8 cellular contexts compared by ENCODE assay signal in genomic region chr16:50368410-50369132, GRCh38. TPM values are rescaled to one million over a fixed set of nuclear protein-coding genes. Genes with fewer than 3 reads are reported as not detected.
DNase-seq lines count a peak whose midpoint lies in the region; ATAC-seq and TF ChIP-seq lines count a peak whose summit lies in the region.

BRD7 (minus strand) TSS chr16:50368988; CDS start chr16:50368774, 214 bp downstream.

- no peaks in the 10 kb centered on the region for H3K27me3 Mint-ChIP-seq in CD8-positive, alpha-beta T cell (ENCODE audit: low read depth)
- H3K27me3 Mint-ChIP-seq in osteocyte (ENCODE audit: unreplicated experiment): peaks cover 3% of the 10 kb centered on the region

- no peaks in the 10 kb centered on the region for H3K9me3 ChIP-seq in CD8-positive, alpha-beta T cell (ENCODE audit: low read length)
- H3K9me3 ChIP-seq in SJSA1 (replicated peaks): no peaks in the 10 kb centered on the region
- H3K9me3 ChIP-seq in thoracic aorta: no peaks in the 10 kb centered on the region

- H3K4me1 ChIP-seq in CD8-positive, alpha-beta T cell (ENCODE audit: insufficient read depth, low read length): peaks cover 41% of the 10 kb centered on the region
- H3K4me1 ChIP-seq in SJSA1 (replicated peaks) (peaks cover 13% of the 10 kb centered on the region), thoracic aorta (ENCODE audit: control insufficient read depth in 1 of 2, low read depth in 2 of 2) (peaks cover 32 to 57% of the 10 kb centered on the region in 2 donors)

- peak; percentile 60 to 88 (median 67) for DNase-seq in CD8-positive, alpha-beta T cell
- DNase-seq in SJSA1 (ENCODE audit: low read depth in 1 of 2, low spot score in 2 of 2) (peak in 1 of 2 experiments; percentile 53), glomerular visceral epithelial cell (ENCODE audit: extremely low spot score) (peak; percentile 68), osteocyte (ENCODE audit: extremely low spot score, unreplicated experiment) (peak; percentile 90), thoracic aorta (ENCODE audit: low spot score) (no peak)
- peak; percentile 63 for DNase-seq in activated gamma-delta T cell treated with anti-CD3 and anti-CD28 coated beads, Interleukin-2, amount 50 U/mL, for 16 hours (ENCODE audit: low read depth)

- no peaks in the 10 kb centered on the region for H3K36me3 ChIP-seq in CD8-positive, alpha-beta T cell (ENCODE audit: insufficient read depth, low read length)
- H3K36me3 ChIP-seq in SJSA1: peaks cover 47% of the 10 kb centered on the region
- H3K36me3 ChIP-seq in thoracic aorta: no peaks in the 10 kb centered on the region

- H3K36me3 Mint-ChIP-seq in CD8-positive, alpha-beta T cell: peaks cover 35% of the 10 kb centered on the region
- H3K36me3 Mint-ChIP-seq in osteocyte (ENCODE audit: unreplicated experiment): peaks cover 20% of the 10 kb centered on the region

- intact Hi-C loops in CD8-positive, alpha-beta T cell (cut with DNase I, micrococcal nuclease): loop anchor here (1.0 to 5.0 kb wide), 12 partner anchors 41 to 439 kb away; partner anchors contain the start of genes ADCY7 (in 1 of the 2), CNEP1R1 (in 1 of the 2), CYLD (in 1 of the 2) and HEATR3 (in 1 of the 2)

- H3K27me3 ChIP-seq in CD8-positive, alpha-beta T cell (ENCODE audit: insufficient read depth, low read length): no peaks in the 10 kb centered on the region
- H3K27me3 ChIP-seq in SJSA1 (replicated peaks) (no peaks in the 10 kb centered on the region), thoracic aorta (replicated peaks; ENCODE audit: insufficient read depth) (no peaks in the 10 kb centered on the region)

- POLR2A ChIA-PET in CD8-positive, alpha-beta T cell (lab: Charles Lee): interaction anchor here (0.6 to 1.4 kb wide), 5 partner anchors 9 to 406 kb away, joined by 3 to 5 read pairs (median 3); partner anchors contain the start of gene CYLD

- peak within 1 kb of the TSS; percentile 85 for H3K4me3 Mint-ChIP-seq in CD8-positive, alpha-beta T cell
- H3K4me3 Mint-ChIP-seq in osteocyte (ENCODE audit: unreplicated experiment): peak within 1 kb of the TSS; percentile 94

- no peaks in the 10 kb centered on the region for H3K9me3 Mint-ChIP-seq in CD8-positive, alpha-beta T cell
- H3K9me3 Mint-ChIP-seq in osteocyte (ENCODE audit: unreplicated experiment): no peaks in the 10 kb centered on the region

- TF ChIP-seq CTCF in CD8-positive, alpha-beta T cell (IDR thresholded peaks at IDR 0.05): no peak
- TF ChIP-seq CTCF in osteocyte (IDR thresholded peaks at IDR 0.05) (peak; percentile 58), thoracic aorta (IDR thresholded peaks at IDR 0.05) (peak; percentile 32)

- H3K4me1 Mint-ChIP-seq in CD8-positive, alpha-beta T cell (ENCODE audit: low read depth): peaks cover 52% of the 10 kb centered on the region
- H3K4me1 Mint-ChIP-seq in osteocyte (ENCODE audit: unreplicated experiment): peaks cover 28% of the 10 kb centered on the region

- H3K27ac ChIP-seq in CD8-positive, alpha-beta T cell (ENCODE audit: low read depth, low read length): peak within 1 kb of the TSS; percentile 56
- H3K27ac ChIP-seq in SJSA1 (peak within 1 kb of the TSS; percentile 68), thoracic aorta (peak within 1 kb of the TSS; percentile 65 to 77)

- CTCF ChIA-PET in CD8-positive, alpha-beta T cell (lab: Charles Lee): interaction anchor here (0.7 to 4.0 kb wide), 9 partner anchors 9 to 436 kb away, joined by 3 to 24 read pairs (median 7); no protein-coding TSS in a partner anchor

- peak within 1 kb of the TSS; percentile 95 for H3K27ac Mint-ChIP-seq in CD8-positive, alpha-beta T cell
- H3K27ac Mint-ChIP-seq in osteocyte (ENCODE audit: unreplicated experiment): peak within 1 kb of the TSS; percentile 82

- peak; percentile 94 for ATAC-seq in CD8-positive, alpha-beta T cell
- ATAC-seq in GM19351 (IDR thresholded peaks at IDR 0.05; ENCODE audit: unreplicated experiment): peak; percentile 73
- peak; percentile 53 for ATAC-seq in HG03469 (IDR thresholded peaks at IDR 0.05; ENCODE audit: unreplicated experiment)
- ATAC-seq in thoracic aorta (ENCODE audit: insufficient number of reproducible peaks, low FRiP score, low read depth): peak; percentile 59

- peak within 1 kb of the TSS; percentile 60 for H3K4me3 ChIP-seq in CD8-positive, alpha-beta T cell (ENCODE audit: low read depth, low read length)
- H3K4me3 ChIP-seq in SJSA1 (peak within 1 kb of the TSS; percentile 97), thoracic aorta (peak within 1 kb of the TSS; percentile 98)

RNA-seq across cellular contexts. Expression of gene BRD7, which starts in this region (rescaled TPM):
- total RNA-seq in CD8-positive, alpha-beta T cell: 100 to 1,000 TPM; 113 to 117 TPM
- 74.5 and 125 TPM in 2 replicates for total RNA-seq in SJSA1 (2014; rRNA removed; shearing (Covaris generic))
- 58.4 and 72.3 TPM in 2 replicates for total RNA-seq in osteocyte
- 10 to 100 TPM; 56.9 to 63.5 TPM for total RNA-seq in thoracic aorta
